16 cellular contexts compared by ENCODE assay signal in the genomic region with DNA sequence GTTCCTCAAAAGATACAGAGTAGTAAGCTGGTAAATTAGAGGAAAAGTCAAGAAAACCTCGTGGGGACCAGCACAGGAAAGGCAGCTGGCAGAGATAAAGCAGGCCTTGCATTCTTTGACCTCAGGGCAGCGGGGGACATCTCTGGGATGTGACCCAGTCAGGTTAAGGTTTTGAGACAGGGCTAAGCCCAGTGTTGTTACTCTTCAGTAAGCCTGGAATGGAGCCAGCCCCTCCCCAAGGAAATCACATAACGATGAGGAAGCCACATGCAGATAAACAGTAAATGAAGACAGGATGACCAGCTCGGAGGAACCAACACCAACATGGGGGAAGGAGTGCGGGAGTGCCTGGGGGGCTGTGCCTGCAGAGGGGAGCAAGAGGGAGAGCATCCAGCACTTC.
DNase-seq lines count a peak whose midpoint lies in the region; ATAC-seq and TF ChIP-seq lines count a peak whose summit lies in the region.
"Had no signal": no experiment of that assay in that cellular context is flagged by ENCODE, and none has a peak within 500 bp of the region (broad histone marks: within the 10 kb centered on the region; RNA-seq: fewer than 3 reads in every experiment).

No MANE protein-coding gene starts in this region.

- no peaks in the 10 kb centered on the region for H3K9me3 ChIP-seq in adrenal gland (replicated peaks in 1 of 3)
- no peaks in the 10 kb centered on the region for H3K9me3 ChIP-seq in PC-9 (ENCODE audit: insufficient read depth, low read depth)
- H3K9me3 ChIP-seq: MG63 had no signal

- H2AFZ ChIP-seq in PC-9 = no peak overlapping the region
- H2AFZ ChIP-seq: GM23248 had no signal

- no peaks in the 10 kb centered on the region for H3K9me2 ChIP-seq in PC-9 (ENCODE audit: insufficient read depth)

- DNase-seq in A172 (ENCODE audit: low spot score) (peak; percentile 55), HL-60 (ENCODE audit: low read depth in 1 of 2, low spot score in 1 of 2) (peak in 1 of 2 experiments; percentile 52), adrenal gland (peak in 4 of 7 donors; percentile 16 to 70 (median 48)), memory B cell (ENCODE audit: low spot score in 2 of 2) (no peak), foreskin melanocyte (no peak), PC-9 (no peak)
- DNase-seq: activated CD4-positive, alpha-beta memory T cell treated with anti-CD3 and anti-CD28 coated beads for 36 hours; Calu3; GM23248; MG63; naive thymus-derived CD4-positive, alpha-beta T cell; NCI-H2081 treated with DMSO at 0.1 percent for 48 hours; T1000 had no signal

- H3K27ac Mint-ChIP-seq in memory B cell = peak overlapping the region; percentile 81
- H3K27ac Mint-ChIP-seq: activated CD4-positive, alpha-beta memory T cell treated with anti-CD3 and anti-CD28 coated beads for 36 hours; activated T-helper 1 cell treated with anti-CD3 and anti-CD28 coated beads, Interleukin-12 subunit alpha, Interleukin-12 subunit beta, Interleukin-2, Interleukin-4 antibody, amounts not matched to agents 30 ng/mL and 10 ng/mL and 1 ng/mL, durations not matched to agents 14 hours and 24 hours and 36 hours had no signal

- 55 to 70% (median 57%) methylated on average over 5 of the region's 5 CpGs for WGBS in adrenal gland, 4 donors

- H3K4me2 ChIP-seq in PC-9 = no peak overlapping the region

- H3K4me1 ChIP-seq in adrenal gland (replicated peaks in 1 of 2) = peaks cover 14 to 30% of the 10 kb centered on the region in 2 donors
- no peaks in the 10 kb centered on the region for H3K4me1 ChIP-seq in PC-9 (replicated peaks; ENCODE audit: insufficient read depth)

- no TSS peak for BruUV-seq in PC-9 (replicated peaks; lab: Mats Ljungman, UMichigan)

- H3K4me1 Mint-ChIP-seq in memory B cell = peaks cover 28% of the 10 kb centered on the region

- no peak overlapping the region for H3K4me3 Mint-ChIP-seq in memory B cell
- H3K4me3 Mint-ChIP-seq: activated CD4-positive, alpha-beta memory T cell treated with anti-CD3 and anti-CD28 coated beads for 36 hours; activated T-helper 1 cell treated with anti-CD3 and anti-CD28 coated beads, Interleukin-12 subunit alpha, Interleukin-12 subunit beta, Interleukin-2, Interleukin-4 antibody, amounts not matched to agents 30 ng/mL and 10 ng/mL and 1 ng/mL, durations not matched to agents 14 hours and 24 hours and 36 hours; naive thymus-derived CD4-positive, alpha-beta T cell had no signal

- TF ChIP-seq POLR2A in adrenal gland (IDR thresholded peaks at IDR 0.05) = no peak

- H3K36me3 ChIP-seq in adrenal gland (replicated peaks in 1 of 2) = no peaks in the 10 kb centered on the region
- no peaks in the 10 kb centered on the region for H3K36me3 ChIP-seq in PC-9 (ENCODE audit: low read depth)
- H3K36me3 ChIP-seq: MG63 had no signal

- H3F3A ChIP-seq in PC-9 (ENCODE audit: insufficient read depth, low read depth) = no peaks in the 10 kb centered on the region

- H3K79me2 ChIP-seq in PC-9 (ENCODE audit: low read depth) = no peaks in the 10 kb centered on the region

- H4K20me1 ChIP-seq in PC-9 (ENCODE audit: insufficient read depth) = no peaks in the 10 kb centered on the region

- intact Hi-C loops in adrenal gland (cut with DNase I) (no loop called here), PC-9 (cut with micrococcal nuclease; ENCODE audit: unreplicated experiment) (no loop called here)

- H3K4me3 ChIP-seq in HL-60 (replicated peaks; ENCODE audit: insufficient read depth, low read length) (no peak overlapping the region), adrenal gland (no peak overlapping the region), PC-9 (no peak overlapping the region)
- H3K4me3 ChIP-seq: GM23248, MG63 had no signal

- no peaks in the 10 kb centered on the region for H3K27me3 Mint-ChIP-seq in memory B cell
- H3K27me3 Mint-ChIP-seq: activated CD4-positive, alpha-beta memory T cell treated with anti-CD3 and anti-CD28 coated beads for 36 hours had no signal

- no peak for TF ChIP-seq CTCF in HL-60 (IDR thresholded peaks at IDR 0.05; ENCODE audit: insufficient read depth, low read length)
- no peak for TF ChIP-seq CTCF in adrenal gland (IDR thresholded peaks at IDR 0.05)
- no peak for TF ChIP-seq CTCF in PC-9 (conservative IDR thresholded peaks at IDR 0.05)

- H3K9me3 Mint-ChIP-seq in memory B cell = no peaks in the 10 kb centered on the region
- H3K9me3 Mint-ChIP-seq: activated CD4-positive, alpha-beta memory T cell treated with anti-CD3 and anti-CD28 coated beads for 36 hours; activated T-helper 1 cell treated with anti-CD3 and anti-CD28 coated beads, Interleukin-12 subunit alpha, Interleukin-12 subunit beta, Interleukin-2, Interleukin-4 antibody, amounts not matched to agents 30 ng/mL and 10 ng/mL and 1 ng/mL, durations not matched to agents 14 hours and 24 hours and 36 hours; naive thymus-derived CD4-positive, alpha-beta T cell had no signal

- CTCF ChIA-PET in PC-9 (lab: Charles Lee) = interaction anchor here (1.4 kb wide), 1 partner anchor 19 kb away, joined by 5 read pairs; no protein-coding TSS in a partner anchor

- H3K27me3 ChIP-seq in HL-60 (ENCODE audit: insufficient read depth, poor library complexity, severe bottlenecking) (no peaks in the 10 kb centered on the region), adrenal gland (no peaks in the 10 kb centered on the region), PC-9 (ENCODE audit: insufficient read depth, low read depth) (no peaks in the 10 kb centered on the region)
- H3K27me3 ChIP-seq: MG63 had no signal

- H3K36me3 Mint-ChIP-seq in memory B cell = peaks cover 2% of the 10 kb centered on the region
- H3K36me3 Mint-ChIP-seq: activated CD4-positive, alpha-beta memory T cell treated with anti-CD3 and anti-CD28 coated beads for 36 hours; naive thymus-derived CD4-positive, alpha-beta T cell had no signal

- ATAC-seq in memory B cell (ENCODE audit: low read depth) = no peak
- no peak for ATAC-seq in GM18858 (IDR thresholded peaks at IDR 0.05; ENCODE audit: unreplicated experiment)
- no peak for ATAC-seq in GM19351 (IDR thresholded peaks at IDR 0.05; ENCODE audit: unreplicated experiment)
- ATAC-seq: naive thymus-derived CD4-positive, alpha-beta T cell had no signal

- H3K27ac ChIP-seq in HL-60 (replicated peaks) (peak overlapping the region; percentile 91), adrenal gland (no peak overlapping the region), PC-9 (no peak overlapping the region)
- H3K27ac ChIP-seq: GM23248 had no signal

- POLR2A ChIA-PET in PC-9 (lab: Charles Lee; ENCODE audit: unreplicated experiment) = interaction anchor here (0.5 kb wide), 1 partner anchor 118 kb away, joined by 6 read pairs; no protein-coding TSS in a partner anchor

Comparison
In these comparisons a context has a peak if more than half of its experiments do, and no peak if none do; other contexts are left out.
1. DNase-seq: peak in A172 (single experiment) and adrenal gland (4 of 7); none in memory B cell (0 of 2), foreskin melanocyte (single experiment) and PC-9 (0 of 2).